8 cellular contexts compared by ENCODE assay signal in genomic region chr2:54722641-54723299, GRCh38. TPM values are rescaled to one million over a fixed set of nuclear protein-coding genes. Genes with fewer than 3 reads are reported as not detected.
A peak's percentile ranks its signal among the peaks of the same experiment; 100 is the strongest.
DNase-seq lines count a peak whose midpoint lies in the region; ATAC-seq and TF ChIP-seq lines count a peak whose summit lies in the region.

No MANE protein-coding gene starts in this region.

- ATAC-seq in naive B cell (ENCODE audit: low read depth in 2 of 2) (no peak), HG03045 (IDR thresholded peaks at IDR 0.05; ENCODE audit: unreplicated experiment) (no peak)

- peaks cover 0 to 4% (median 0%) of the 10 kb centered on the region in 7 donors for H3K9me3 Mint-ChIP-seq in naive B cell

- H3K4me3 Mint-ChIP-seq in naive B cell: peak overlapping the region; percentile 94 to 99 (median 96)

- H3K4me3 ChIP-seq in coronary artery: peak overlapping the region; percentile 88

- DNase-seq in NCI-H748 (lab: John Stamatoyannopoulos, UW; ENCODE audit: unreplicated experiment) (peak; percentile 25), NCI-H748 treated with DMSO at 0.1 percent for 48 hours (lab: John Stamatoyannopoulos, UW) (no peak), NCI-H146 (lab: John Stamatoyannopoulos, UW) (peak; percentile 27), coronary artery (ENCODE audit: low spot score) (no peak), naive B cell (no peak), C1 segment of cervical spinal cord (lab: John Stamatoyannopoulos, UW) (no peak), 8988T (no peak)

- peaks cover 12% of the 10 kb centered on the region in 3 donors for H3K4me1 Mint-ChIP-seq in naive B cell

- H3K27me3 Mint-ChIP-seq in naive B cell: peaks cover 37 to 42% (median 38%) of the 10 kb centered on the region in 3 donors

- H3K36me3 Mint-ChIP-seq in naive B cell: no peaks in the 10 kb centered on the region

- H3K27ac ChIP-seq in coronary artery: peak overlapping the region; percentile 84 to 85

- peak overlapping the region in 5 of 6 donors; percentile 50 to 89 (median 80) for H3K27ac Mint-ChIP-seq in naive B cell

- no peak for TF ChIP-seq CTCF in coronary artery (IDR thresholded peaks at IDR 0.05)

RNA-seq across cellular contexts. Expression of gene EML6, which starts 0.7 kb away (rescaled TPM):
- polyA plus RNA-seq in naive B cell (ENCODE audit: low read depth in 6 of 6): under 1 TPM in 5 of 6 donors, not detected in 1; 0.04 to 0.56 (median 0.18) TPM

Comparison
In these comparisons a context has a peak if more than half of its experiments do, and no peak if none do; other contexts are left out.
1. DNase-seq: peak in NCI-H748 (single experiment) and NCI-H146 (single experiment); none in NCI-H748 treated with DMSO at 0.1 percent for 48 hours (single experiment), coronary artery (single experiment), naive B cell (single experiment), C1 segment of cervical spinal cord (0 of 14) and 8988T (single experiment).